ENCODE assay signal across 8 cellular contexts in the genomic region with DNA sequence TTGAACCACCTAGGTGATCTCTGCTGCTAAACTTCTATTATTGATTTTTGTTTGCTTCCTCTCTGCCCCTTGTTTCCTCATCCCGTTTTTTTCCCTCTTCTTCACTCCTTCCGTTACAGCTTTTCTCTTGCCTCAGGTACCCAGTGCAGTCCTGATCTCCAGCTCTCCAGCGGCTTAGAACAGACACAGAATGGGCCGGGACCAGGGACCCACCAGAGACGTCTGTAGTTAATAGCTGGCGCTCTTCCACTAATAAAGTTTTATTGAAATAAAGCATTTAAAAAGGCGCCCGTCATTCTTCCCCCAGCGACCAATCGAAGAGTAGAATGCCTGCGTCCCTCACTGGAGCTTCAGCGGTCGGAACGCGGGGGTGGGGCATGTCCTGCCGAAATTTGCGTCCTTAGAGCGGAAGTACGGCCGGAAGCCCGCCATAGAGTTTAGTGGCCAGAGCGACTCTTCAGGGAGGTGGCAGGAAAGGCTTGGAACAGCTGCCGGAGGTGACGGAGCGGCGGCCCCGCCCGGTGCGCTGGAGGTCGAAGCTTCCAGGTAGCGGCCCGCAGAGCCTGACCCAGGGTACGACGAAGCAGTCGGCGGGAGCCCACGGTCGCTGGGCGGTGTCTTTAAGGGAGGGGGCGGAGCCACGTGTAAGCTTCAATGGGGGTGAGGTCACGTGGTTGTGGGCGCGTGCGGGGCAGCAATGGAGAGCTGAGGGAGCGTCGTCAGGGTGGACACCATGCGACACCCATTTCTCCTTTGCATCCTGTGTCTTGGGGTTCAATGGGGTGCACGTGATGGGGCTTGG. TPM values are rescaled to one million over a fixed set of nuclear protein-coding genes. Genes with fewer than 3 reads are reported as not detected.
A peak's percentile ranks its signal among the peaks of the same experiment; 100 is the strongest.
DNase-seq lines count a peak whose midpoint lies in the region; ATAC-seq and TF ChIP-seq lines count a peak whose summit lies in the region.

A gene with protein sequence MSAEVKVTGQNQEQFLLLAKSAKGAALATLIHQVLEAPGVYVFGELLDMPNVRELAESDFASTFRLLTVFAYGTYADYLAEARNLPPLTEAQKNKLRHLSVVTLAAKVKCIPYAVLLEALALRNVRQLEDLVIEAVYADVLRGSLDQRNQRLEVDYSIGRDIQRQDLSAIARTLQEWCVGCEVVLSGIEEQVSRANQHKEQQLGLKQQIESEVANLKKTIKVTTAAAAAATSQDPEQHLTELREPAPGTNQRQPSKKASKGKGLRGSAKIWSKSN (plus strand): TSS at position 440 of the 802 bp plus-strand sequence. CDS start 611 bp downstream, outside the sequence.

- peaks cover 13% of the 10 kb centered on the region for H3K4me1 ChIP-seq in suprapubic skin

- no peaks in the 10 kb centered on the region for H3K9me3 ChIP-seq in suprapubic skin

- peaks cover 15% of the 10 kb centered on the region for H3K36me3 ChIP-seq in suprapubic skin

- TF ChIP-seq CTCF in suprapubic skin (IDR thresholded peaks at IDR 0.05): no peak

- no peak for TF ChIP-seq EP300 in suprapubic skin (IDR thresholded peaks at IDR 0.05)

- no peaks in the 10 kb centered on the region for H3K27me3 ChIP-seq in suprapubic skin

- WGBS in suprapubic skin: under 1% methylated on average over 39 of the region's 49 CpGs

- TF ChIP-seq POLR2A in suprapubic skin (IDR thresholded peaks at IDR 0.05): peak in 1 of 2 donors; percentile 39

- H3K4me3 ChIP-seq in GM08714 (ENCODE audit: low read length): peak within 1 kb of the TSS; percentile 91
- peak within 1 kb of the TSS; percentile 56 for H3K4me3 ChIP-seq in suprapubic skin

- peak; percentile 93 for ATAC-seq in HG02610 (IDR thresholded peaks at IDR 0.05; ENCODE audit: unreplicated experiment)
- ATAC-seq in activated naive CD4-positive, alpha-beta T cell treated with anti-CD3 and anti-CD28 coated beads, Interleukin-2, amount 50 U/mL, for 72 hours: peak; percentile 94 to 98

- peak within 1 kb of the TSS; percentile 90 to 99 for H3K27ac Mint-ChIP-seq in activated naive CD4-positive, alpha-beta T cell treated with anti-CD3 and anti-CD28 coated beads, Interleukin-2, amount 50 U/mL, for 72 hours

- peaks cover 0 to 4% of the 10 kb centered on the region in 2 donors for H3K9me3 Mint-ChIP-seq in activated naive CD4-positive, alpha-beta T cell treated with anti-CD3 and anti-CD28 coated beads, Interleukin-2, amount 50 U/mL, for 72 hours

- H3K27ac ChIP-seq in suprapubic skin: peak within 1 kb of the TSS; percentile 88

- DNase-seq in NCI-H1092 treated with DMSO at 0.1 percent for 48 hours (lab: John Stamatoyannopoulos, UW) (peak; percentile 99), SKM-1 (lab: John Stamatoyannopoulos, UW; ENCODE audit: unreplicated experiment) (peak; percentile 77), globus pallidus (ENCODE audit: low spot score) (peak; percentile 99), nucleus accumbens (lab: John Stamatoyannopoulos, UW) (peak; percentile 75 to 99 (median 96)), suprapubic skin (ENCODE audit: low spot score in 2 of 2) (peak; percentile 98)
- DNase-seq in activated naive CD4-positive, alpha-beta T cell treated with anti-CD3 and anti-CD28 coated beads, Interleukin-2, amount 50 U/mL, for 72 hours (ENCODE audit: low spot score in 2 of 2): peak; percentile 95 to 96

- peaks cover 0 to 17% of the 10 kb centered on the region in 2 donors for H3K36me3 Mint-ChIP-seq in activated naive CD4-positive, alpha-beta T cell treated with anti-CD3 and anti-CD28 coated beads, Interleukin-2, amount 50 U/mL, for 72 hours

RNA-seq across cellular contexts. Expression of the gene that starts here (rescaled TPM):
- total RNA-seq in activated naive CD4-positive, alpha-beta T cell treated with anti-CD3 and anti-CD28 coated beads, Interleukin-2, amount 50 U/mL, for 72 hours: 10 to 100 TPM; 34.2 to 42.9 TPM
- 10 to 100 TPM; 50.2 to 70.7 (median 66.6) TPM for total RNA-seq in suprapubic skin

Comparison
In these comparisons a context has a peak if more than half of its experiments do, and no peak if none do; other contexts are left out.
1. Peak in every context shown above with its lines: DNase-seq, ATAC-seq, H3K4me3 ChIP-seq and H3K27ac ChIP-seq.